6 cellular contexts compared by ENCODE assay signal in the genomic region with DNA sequence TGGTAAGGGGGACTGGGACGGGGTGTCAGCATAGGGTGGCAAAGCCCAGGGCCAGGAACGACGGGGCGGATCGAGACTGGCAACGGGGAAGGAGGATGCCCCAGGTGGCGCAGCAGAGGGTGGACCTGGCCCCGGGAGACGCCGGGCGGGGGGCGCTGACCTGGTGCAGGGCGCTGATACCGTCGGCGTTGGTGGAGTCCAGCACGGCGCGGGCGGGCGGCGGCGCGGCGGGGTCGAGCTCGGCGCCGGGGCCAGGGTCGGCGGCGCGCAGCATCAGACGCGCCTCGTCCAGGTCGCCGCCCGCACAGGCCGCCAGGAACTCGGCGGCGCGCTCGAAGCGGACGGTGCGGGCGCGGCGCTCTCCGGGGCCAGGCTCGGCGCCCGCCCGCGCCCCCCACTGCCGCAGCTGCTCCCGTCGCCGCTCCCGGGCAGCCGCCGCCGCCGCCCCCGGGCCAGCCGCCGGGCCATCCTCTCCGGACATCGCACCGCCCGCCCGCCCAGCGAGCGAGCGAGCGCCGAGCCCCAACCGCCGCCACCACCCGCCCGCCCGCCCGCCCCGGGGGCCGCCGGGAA. TPM values are rescaled to one million over a fixed set of nuclear protein-coding genes. Genes with fewer than 3 reads are reported as not detected.
DNase-seq lines count a peak whose midpoint lies in the region; ATAC-seq, FAIRE-seq and TF ChIP-seq lines count a peak whose summit lies in the region.

No MANE protein-coding gene starts in this region.

- peaks cover 29% of the 10 kb centered on the region for H3K79me1 ChIP-seq in neuronal stem cell (ENCODE audit: low read depth, low read length)

- H2BK120ac ChIP-seq in neuronal stem cell (ENCODE audit: low read depth, low read length): peak overlapping the region; percentile 32

- H3K4me1 ChIP-seq in DOHH2 (ENCODE audit: control insufficient read depth, low read length) (peaks cover 63% of the 10 kb centered on the region), neuronal stem cell (ENCODE audit: control insufficient read depth in 2 of 2, insufficient read depth in 1 of 2, low read depth in 1 of 2, low read length in 2 of 2) (peaks cover 35 to 37% of the 10 kb centered on the region in 2 donors)

- peak overlapping the region; percentile 83 for H3K23ac ChIP-seq in neuronal stem cell (ENCODE audit: low read depth, low read length, poor library complexity)

- peaks cover 11% of the 10 kb centered on the region for H4K20me1 ChIP-seq in DOHH2 (ENCODE audit: control insufficient read depth, insufficient read depth, low read depth, low read length)

- peaks cover 30% of the 10 kb centered on the region for H3K36me3 ChIP-seq in DOHH2 (ENCODE audit: control insufficient read depth, low read length)
- peaks cover 2% of the 10 kb centered on the region for H3K36me3 ChIP-seq in bronchial epithelial cell (ENCODE audit: control insufficient read depth, insufficient read depth, low read length)
- peaks cover 0 to 8% of the 10 kb centered on the region in 2 donors for H3K36me3 ChIP-seq in neuronal stem cell (replicated peaks in 1 of 2; ENCODE audit: control insufficient read depth in 2 of 2, insufficient read depth in 2 of 2, low read length in 2 of 2)

- no peaks in the 10 kb centered on the region for H3K9me2 ChIP-seq in DOHH2 (replicated peaks; ENCODE audit: control insufficient read depth, low read length)

- H3K4ac ChIP-seq in neuronal stem cell (ENCODE audit: low read length): peak overlapping the region; percentile 66

- peak overlapping the region; percentile 70 for H3K27ac ChIP-seq in DOHH2 (ENCODE audit: low read depth, low read length)
- no peak overlapping the region for H3K27ac ChIP-seq in neuronal stem cell (replicated peaks; ENCODE audit: low read length)

- peak overlapping the region; percentile 94 for H3K14ac ChIP-seq in neuronal stem cell (ENCODE audit: low read length)

- H3K79me2 ChIP-seq in DOHH2 (ENCODE audit: control insufficient read depth, low read length): peaks cover 61% of the 10 kb centered on the region

- H2BK15ac ChIP-seq in neuronal stem cell (ENCODE audit: low read length): no peak overlapping the region

- peak overlapping the region; percentile 97 for H3K18ac ChIP-seq in neuronal stem cell (ENCODE audit: low read length)

- no peaks in the 10 kb centered on the region for H3K27me3 ChIP-seq in DOHH2 (ENCODE audit: control insufficient read depth, low read length)
- H3K27me3 ChIP-seq in bronchial epithelial cell (ENCODE audit: control insufficient read depth, insufficient read depth, low read length): no peaks in the 10 kb centered on the region
- H3K27me3 ChIP-seq in neuronal stem cell (ENCODE audit: control insufficient read depth in 3 of 3, insufficient read depth in 3 of 3, low read depth in 1 of 3, low read length in 3 of 3): peaks cover 0 to 6% (median 0%) of the 10 kb centered on the region in 3 experiments

- TF ChIP-seq CTCF in DOHH2 (IDR thresholded peaks at IDR 0.05; ENCODE audit: low read depth, low read length, poor library complexity, severe bottlenecking) (no peak), bronchial epithelial cell (IDR thresholded peaks at IDR 0.05; ENCODE audit: insufficient read depth, low read length, severe bottlenecking) (no peak)

- WGBS in neuronal stem cell (ENCODE audit: extremely low coverage in 2 of 2, insufficient read length in 2 of 2, insufficient replicate concordance in 1 of 2), 2 donors: no CpG with 5 or more reads among the region's 88 CpGs

- no peak overlapping the region for H4K91ac ChIP-seq in neuronal stem cell (ENCODE audit: low read depth, low read length, poor library complexity)

- H3K4me2 ChIP-seq in DOHH2 (ENCODE audit: low read length) (peak overlapping the region; percentile 98), neuronal stem cell (ENCODE audit: insufficient read depth, low read length, poor library complexity, severe bottlenecking) (peak overlapping the region; percentile 99)

- ATAC-seq in HG02938 (IDR thresholded peaks at IDR 0.05; ENCODE audit: unreplicated experiment): peak; percentile 8

- H3K4me3 ChIP-seq in DOHH2 (ENCODE audit: low read length) (peak overlapping the region; percentile 93), bronchial epithelial cell (ENCODE audit: low read depth, low read length) (peak overlapping the region; percentile 92), neuronal stem cell (ENCODE audit: low read length in 2 of 2) (peak overlapping the region; percentile 65 to 98)

- H2AFZ ChIP-seq in neuronal stem cell (ENCODE audit: low read length): peak overlapping the region; percentile 9

- peak overlapping the region; percentile 97 for H2AK5ac ChIP-seq in neuronal stem cell (ENCODE audit: low read depth, low read length)

- H3K9ac ChIP-seq in neuronal stem cell (ENCODE audit: low read depth, low read length, poor library complexity): peak overlapping the region; percentile 99

- FAIRE-seq in bronchial epithelial cell (lab: Jason Lieb, UNC): no peak

- H2BK5ac ChIP-seq in neuronal stem cell (ENCODE audit: low read length): peak overlapping the region; percentile 16

- H3F3A ChIP-seq in DOHH2 (ENCODE audit: control insufficient read depth, insufficient read depth): peaks cover 11% of the 10 kb centered on the region

- H3K9me3 ChIP-seq in DOHH2 (ENCODE audit: control insufficient read depth, insufficient read depth, low read length) (no peaks in the 10 kb centered on the region), neuronal stem cell (replicated peaks in 1 of 2; ENCODE audit: control insufficient read depth in 2 of 2, insufficient read depth in 1 of 2, low read depth in 1 of 2, low read length in 2 of 2) (no peaks in the 10 kb centered on the region)

- H4K8ac ChIP-seq in neuronal stem cell (ENCODE audit: low read depth, low read length): no peak overlapping the region

- no peak overlapping the region for H2BK12ac ChIP-seq in neuronal stem cell (ENCODE audit: low read length)

- DNase-seq in bronchial epithelial cell (ENCODE audit: low read depth) (no peak), neuronal stem cell (ENCODE audit: low spot score) (no peak), NCI-H526 treated with DMSO at 0.1 percent for 48 hours (lab: John Stamatoyannopoulos, UW) (no peak), NCI-H1092 (lab: John Stamatoyannopoulos, UW) (no peak)

RNA-seq across cellular contexts. Expression of gene PPP1R12C, which starts 0.3 kb away (rescaled TPM):
- 22.9 and 25.6 TPM in 2 replicates for total RNA-seq in bronchial epithelial cell
- polyA plus RNA-seq in neuronal stem cell (2013, experiment 1 of 2): 45.4 TPM
- polyA plus RNA-seq in neuronal stem cell (2013, experiment 2 of 2): 45.1 TPM

RNA-seq across cellular contexts. Expression of gene TNNT1, which starts 31.9 kb away (rescaled TPM):
- total RNA-seq in bronchial epithelial cell: 65.0 and 151 TPM in 2 replicates
- polyA plus RNA-seq in neuronal stem cell (2013, experiment 1 of 2): 81.1 TPM
- polyA plus RNA-seq in neuronal stem cell (2013, experiment 2 of 2): 76.8 TPM

RNA-seq across cellular contexts. Expression of gene TNNI3, which starts 40.4 kb away (rescaled TPM):
- total RNA-seq in bronchial epithelial cell: 0.53 and 1.0 TPM in 2 replicates
- 38.0 TPM for polyA plus RNA-seq in neuronal stem cell (2013, experiment 1 of 2)
- polyA plus RNA-seq in neuronal stem cell (2013, experiment 2 of 2): 36.6 TPM

RNA-seq across cellular contexts. Expression of gene EPS8L1, which starts 41.5 kb away (rescaled TPM):
- 117 and 308 TPM in 2 replicates for total RNA-seq in bronchial epithelial cell
- polyA plus RNA-seq in neuronal stem cell (2013, experiment 1 of 2): 19.6 TPM
- 18.4 TPM for polyA plus RNA-seq in neuronal stem cell (2013, experiment 2 of 2)

RNA-seq across cellular contexts. Expression of gene DNAAF3, which starts 49.3 kb away (rescaled TPM):
- total RNA-seq in bronchial epithelial cell: 0.53 and 0.77 TPM in 2 replicates
- 6.3 TPM for polyA plus RNA-seq in neuronal stem cell (2013, experiment 1 of 2)
- 6.0 TPM for polyA plus RNA-seq in neuronal stem cell (2013, experiment 2 of 2)
